8 cellular contexts compared by ENCODE assay signal in the genomic region with DNA sequence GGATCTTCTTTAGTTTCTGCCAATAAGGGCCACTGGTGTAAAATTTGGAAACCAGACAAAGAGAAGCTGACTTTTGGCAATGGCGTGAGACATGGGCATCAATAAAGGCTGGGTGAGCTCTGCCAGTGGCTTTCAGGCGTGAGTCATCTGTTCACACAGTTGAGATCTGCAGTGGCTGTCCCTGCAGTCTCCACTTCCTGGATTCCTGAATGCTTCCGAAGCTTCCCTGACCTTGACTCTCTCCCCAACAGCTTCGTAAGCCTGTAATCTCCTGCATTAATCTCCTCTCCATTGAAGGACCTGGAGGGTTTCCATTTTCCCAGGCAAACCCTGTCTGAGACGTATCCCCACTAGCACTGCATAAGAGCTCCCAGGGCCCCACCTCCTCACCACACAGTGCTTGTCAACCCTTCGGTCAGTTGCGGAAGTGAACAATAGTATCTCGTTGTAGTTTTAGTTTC.
DNase-seq lines count a peak whose midpoint lies in the region; ATAC-seq, FAIRE-seq and TF ChIP-seq lines count a peak whose summit lies in the region.
"Had no signal": no experiment of that assay in that cellular context is flagged by ENCODE, and none has a peak within 500 bp of the region (broad histone marks: within the 10 kb centered on the region; RNA-seq: fewer than 3 reads in every experiment).

No MANE protein-coding gene starts in this region.

- in situ Hi-C loops in GM23248 (cut with MboI): no loop called here

- no peak overlapping the region for H3K9ac ChIP-seq in GM23248
- peak overlapping the region; percentile 60 for H3K9ac ChIP-seq in PC-3 (ENCODE audit: low read length)

- H3K9me2 ChIP-seq in GM23248 (ENCODE audit: insufficient read depth) (no peaks in the 10 kb centered on the region), PC-3 (replicated peaks; ENCODE audit: low read length) (no peaks in the 10 kb centered on the region)

- H3K27ac ChIP-seq in GM23248 (no peak overlapping the region), PC-3 (ENCODE audit: low read length) (peak overlapping the region; percentile 92), epithelial cell of prostate (peak overlapping the region; percentile 47), small intestine (ENCODE audit: low read depth in 1 of 2, low read length in 1 of 2) (peak overlapping the region; percentile 19 to 50)
- H3K27ac ChIP-seq: psoas muscle had no signal

- 36 to 37% methylated on average over 8 of the region's 8 CpGs for WGBS in GM23248 (ENCODE audit: low coverage in 1 of 2, low lambda C conversion rate in 2 of 2, missing lambda C conversion rate in 2 of 2), 2 experiments
- 30 to 53% (median 33%) methylated on average over 8 of the region's 8 CpGs for WGBS in small intestine, 3 donors

- ATAC-seq in PC-3 (peak; percentile 97), HG02642 (IDR thresholded peaks at IDR 0.05; ENCODE audit: poor library complexity, unreplicated experiment) (no peak)

- H3K27me3 ChIP-seq in GM23248 (replicated peaks; ENCODE audit: insufficient read depth): peaks cover 10% of the 10 kb centered on the region; the same call in 1 of the 2 replicates
- H3K27me3 ChIP-seq in PC-3 (ENCODE audit: low read length): no peaks in the 10 kb centered on the region
- H3K27me3 ChIP-seq in small intestine (ENCODE audit: control insufficient read depth in 2 of 2, insufficient read depth in 2 of 2, low read length in 2 of 2): no peaks in the 10 kb centered on the region

- H3F3A ChIP-seq in GM23248 (ENCODE audit: insufficient read depth): peaks cover 3% of the 10 kb centered on the region; the same call in 1 of the 2 replicates
- H3F3A ChIP-seq in PC-3 (ENCODE audit: low read length, unreplicated experiment): no peaks in the 10 kb centered on the region

- no peaks in the 10 kb centered on the region for H3K36me3 Mint-ChIP-seq in activated T-helper 1 cell treated with anti-CD3 and anti-CD28 coated beads, Interleukin-12 subunit alpha, Interleukin-12 subunit beta, Interleukin-2, Interleukin-4 antibody, amounts not matched to agents 30 ng/mL and 10 ng/mL and 1 ng/mL, durations not matched to agents 14 hours and 24 hours and 36 hours (ENCODE audit: low read depth)

- CTCF ChIA-PET in PC-3 (lab: Charles Lee): no interaction called here

- peak; percentile 77 for DNase-seq in GM23248
- peak; percentile 88 for DNase-seq in PC-3
- peak; percentile 57 for DNase-seq in epithelial cell of prostate (ENCODE audit: low read depth, low spot score)
- DNase-seq in small intestine: peak; percentile 69
- no peak for DNase-seq in activated T-helper 1 cell treated with anti-CD3 and anti-CD28 coated beads, Interleukin-12 subunit alpha, Interleukin-12 subunit beta, Interleukin-2, Interleukin-4 antibody, amounts not matched to agents 30 ng/mL and 10 ng/mL and 1 ng/mL, durations not matched to agents 14 hours and 24 hours and 36 hours (ENCODE audit: low spot score)
- DNase-seq in effector CD4-positive, alpha-beta T cell: no peak
- DNase-seq: psoas muscle had no signal

- no peak for FAIRE-seq in small intestine (lab: Jason Lieb, UNC)

- no peaks in the 10 kb centered on the region for H3K4me1 Mint-ChIP-seq in activated T-helper 1 cell treated with anti-CD3 and anti-CD28 coated beads, Interleukin-12 subunit alpha, Interleukin-12 subunit beta, Interleukin-2, Interleukin-4 antibody, amounts not matched to agents 30 ng/mL and 10 ng/mL and 1 ng/mL, durations not matched to agents 14 hours and 24 hours and 36 hours (ENCODE audit: low read depth)

- no peak overlapping the region for H2AFZ ChIP-seq in GM23248
- H2AFZ ChIP-seq in PC-3 (ENCODE audit: low read length): peak overlapping the region; percentile 71

- H3K4me3 ChIP-seq in GM23248 (no peak overlapping the region), PC-3 (ENCODE audit: low read length) (peak overlapping the region; percentile 65), small intestine (ENCODE audit: low read depth in 1 of 2, low read length in 2 of 2) (peak overlapping the region in 1 of 2 donors; percentile 32)
- H3K4me3 ChIP-seq: psoas muscle had no signal

- H3K4me2 ChIP-seq in GM23248 (ENCODE audit: unreplicated experiment) (peak overlapping the region; percentile 8), PC-3 (ENCODE audit: low read length) (peak overlapping the region; percentile 80)

- H3K9me3 ChIP-seq in GM23248 (ENCODE audit: low read depth) (no peaks in the 10 kb centered on the region), PC-3 (ENCODE audit: low read length) (no peaks in the 10 kb centered on the region), small intestine (ENCODE audit: control insufficient read depth, low read depth) (no peaks in the 10 kb centered on the region)

- POLR2A ChIA-PET in PC-3 (lab: Charles Lee; ENCODE audit: unreplicated experiment): no interaction called here

- no peaks in the 10 kb centered on the region for H4K20me1 ChIP-seq in GM23248 (ENCODE audit: insufficient read depth)
- H4K20me1 ChIP-seq in PC-3 (ENCODE audit: low read length): no peaks in the 10 kb centered on the region

- H3K79me2 ChIP-seq in GM23248 (ENCODE audit: insufficient read depth): no peaks in the 10 kb centered on the region
- no peaks in the 10 kb centered on the region for H3K79me2 ChIP-seq in PC-3 (ENCODE audit: low read length)

- H3K27me3 Mint-ChIP-seq in activated T-helper 1 cell treated with anti-CD3 and anti-CD28 coated beads, Interleukin-12 subunit alpha, Interleukin-12 subunit beta, Interleukin-2, Interleukin-4 antibody, amounts not matched to agents 30 ng/mL and 10 ng/mL and 1 ng/mL, durations not matched to agents 14 hours and 24 hours and 36 hours (ENCODE audit: insufficient read depth): no peaks in the 10 kb centered on the region

- H3K9me3 Mint-ChIP-seq in activated T-helper 1 cell treated with anti-CD3 and anti-CD28 coated beads, Interleukin-12 subunit alpha, Interleukin-12 subunit beta, Interleukin-2, Interleukin-4 antibody, amounts not matched to agents 30 ng/mL and 10 ng/mL and 1 ng/mL, durations not matched to agents 14 hours and 24 hours and 36 hours: peaks cover 6% of the 10 kb centered on the region

- intact Hi-C loops in PC-3 (cut with micrococcal nuclease): loop anchor here (1.0 kb wide), 1 partner anchor 8 kb away; no protein-coding TSS in a partner anchor
- intact Hi-C loops in activated T-helper 1 cell treated with anti-CD3 and anti-CD28 coated beads, Interleukin-12 subunit alpha, Interleukin-12 subunit beta, Interleukin-2, Interleukin-4 antibody, amounts not matched to agents 30 ng/mL and 10 ng/mL and 1 ng/mL, durations not matched to agents 14 hours and 24 hours and 36 hours (cut with micrococcal nuclease): no loop called here

- no peak overlapping the region for H3K27ac Mint-ChIP-seq in activated T-helper 1 cell treated with anti-CD3 and anti-CD28 coated beads, Interleukin-12 subunit alpha, Interleukin-12 subunit beta, Interleukin-2, Interleukin-4 antibody, amounts not matched to agents 30 ng/mL and 10 ng/mL and 1 ng/mL, durations not matched to agents 14 hours and 24 hours and 36 hours

- H3K4me1 ChIP-seq in GM23248 (ENCODE audit: insufficient read depth) (0 out of 2 replicates have a peak, but pooled peaks cover 5% of the 10 kb centered on the region), PC-3 (ENCODE audit: insufficient read depth, low read length) (peaks cover 12% of the 10 kb centered on the region), small intestine (ENCODE audit: control insufficient read depth in 2 of 2, insufficient read depth in 1 of 2, low read depth in 1 of 2, low read length in 1 of 2) (no peaks in the 10 kb centered on the region)
- H3K4me1 ChIP-seq: psoas muscle had no signal

- no peak overlapping the region for H3K4me3 Mint-ChIP-seq in activated T-helper 1 cell treated with anti-CD3 and anti-CD28 coated beads, Interleukin-12 subunit alpha, Interleukin-12 subunit beta, Interleukin-2, Interleukin-4 antibody, amounts not matched to agents 30 ng/mL and 10 ng/mL and 1 ng/mL, durations not matched to agents 14 hours and 24 hours and 36 hours

- TF ChIP-seq CTCF in PC-3 (conservative IDR thresholded peaks at IDR 0.05; ENCODE audit: low read depth, low read length): no peak

- no TSS peak for BruUV-seq in PC-3 (replicated peaks; lab: Mats Ljungman, UMichigan)

- no peaks in the 10 kb centered on the region for H3K36me3 ChIP-seq in GM23248 (ENCODE audit: low read depth)
- H3K36me3 ChIP-seq in PC-3 (ENCODE audit: low read depth, low read length): no peaks in the 10 kb centered on the region
- H3K36me3 ChIP-seq in small intestine (ENCODE audit: control insufficient read depth in 2 of 2, insufficient read depth in 2 of 2, low read length in 2 of 2): no peaks in the 10 kb centered on the region

Comparison
In these comparisons a context has a peak if more than half of its experiments do, and no peak if none do; other contexts are left out.
1. DNase-seq: peak in GM23248 (single experiment), PC-3 (single experiment), epithelial cell of prostate (single experiment) and small intestine (single experiment); none in activated T-helper 1 cell treated with anti-CD3 and anti-CD28 coated beads, Interleukin-12 subunit alpha, Interleukin-12 subunit beta, Interleukin-2, Interleukin-4 antibody, amounts not matched to agents 30 ng/mL and 10 ng/mL and 1 ng/mL, durations not matched to agents 14 hours and 24 hours and 36 hours (single experiment) and effector CD4-positive, alpha-beta T cell (single experiment).